30 cellular contexts compared by ENCODE assay signal in the genomic region with DNA sequence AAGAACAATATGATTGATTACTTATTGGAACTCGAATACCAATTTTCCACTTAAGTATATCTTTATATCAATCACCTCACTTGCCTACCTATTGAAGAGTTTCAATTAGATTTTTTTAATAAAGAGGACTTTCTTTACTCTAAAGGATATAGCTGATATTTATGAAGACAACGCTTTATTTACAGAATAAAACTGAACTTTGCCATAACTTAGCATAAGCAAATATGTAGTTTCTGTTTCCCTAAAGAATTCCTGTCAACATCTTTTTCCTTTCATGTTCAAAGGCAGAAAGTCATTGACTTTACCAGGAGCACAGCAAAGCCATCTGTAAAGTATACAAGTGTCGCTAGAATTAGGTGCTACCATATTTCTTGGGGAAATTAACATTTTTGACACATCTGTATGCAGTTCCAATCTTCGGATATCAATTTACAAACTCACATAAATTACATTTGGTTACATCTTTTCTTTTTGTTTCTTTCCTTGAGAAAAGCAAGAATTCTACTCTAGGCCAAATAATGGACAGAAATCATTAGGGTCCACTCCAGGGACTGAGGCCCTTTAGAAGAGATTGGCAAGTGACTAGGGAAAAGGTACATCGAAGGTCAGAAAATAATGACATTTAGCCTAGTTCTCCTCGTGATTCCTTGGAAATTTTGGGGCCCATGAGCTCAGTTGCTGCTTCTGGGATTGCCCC. TPM values are rescaled to one million over a fixed set of nuclear protein-coding genes. Genes with fewer than 3 reads are reported as not detected.
"Had no signal": no experiment of that assay in that cellular context is flagged by ENCODE, and none has a peak within 500 bp of the region (broad histone marks: within the 10 kb centered on the region; RNA-seq: fewer than 3 reads in every experiment).

No MANE protein-coding gene starts in this region.

- H3K27me3 ChIP-seq: gastroesophageal sphincter had no signal

- H3K36me3 ChIP-seq: esophagus muscularis mucosa, gastroesophageal sphincter, heart left ventricle, left lung, lower lobe of right lung had no signal

- DNase-seq: dermis blood vessel endothelial cell; dorsolateral prefrontal cortex; effector CD4-positive, alpha-beta T cell; effector memory CD4-positive, alpha-beta T cell; foreskin keratinocyte; heart left ventricle; hippocampal formation; left cardiac atrium; left lung; left ventricle myocardium superior; lower lobe of right lung; mesenchymal stem cell; mucosa of descending colon; naive B cell; naive thymus-derived CD8-positive, alpha-beta T cell had no signal

- H3K27ac ChIP-seq: coronary artery, dorsolateral prefrontal cortex, esophagus muscularis mucosa, foreskin keratinocyte, gastroesophageal sphincter, heart left ventricle, left lung, lower lobe of right lung had no signal

- H3K4me1 ChIP-seq: esophagus muscularis mucosa, foreskin keratinocyte, gastroesophageal sphincter, heart left ventricle, left lung, lower lobe of right lung had no signal

- H3K9me3 ChIP-seq: esophagus muscularis mucosa, gastroesophageal sphincter, heart left ventricle, left lung, lower lobe of right lung, mucosa of descending colon had no signal

- ATAC-seq: foreskin keratinocyte; gastroesophageal sphincter; heart left ventricle; left cardiac atrium; left ventricle myocardium superior; mucosa of descending colon; naive thymus-derived CD8-positive, alpha-beta T cell had no signal

- H3K4me1 Mint-ChIP-seq: naive B cell; naive thymus-derived CD8-positive, alpha-beta T cell had no signal

- H3K36me3 Mint-ChIP-seq: mesothelial cell of epicardium; naive thymus-derived CD8-positive, alpha-beta T cell had no signal

- H3K4me3 ChIP-seq: coronary artery, dorsolateral prefrontal cortex, esophagus muscularis mucosa, gastroesophageal sphincter, heart left ventricle, left lung, lower lobe of right lung, mucosa of descending colon had no signal

- FAIRE-seq: endothelial cell of umbilical vein, frontal cortex, islet of Langerhans, keratinocyte had no signal

- H3K4me3 Mint-ChIP-seq: mesothelial cell of epicardium; naive B cell; naive thymus-derived CD8-positive, alpha-beta T cell had no signal

- H3K27ac Mint-ChIP-seq: mesothelial cell of epicardium, naive B cell had no signal

RNA-seq across cellular contexts. Expression of a gene that starts 7.5 kb away (rescaled TPM):
- total RNA-seq: dermis blood vessel endothelial cell; endothelial cell of umbilical vein; epithelial cell of proximal tubule; fibroblast of villous mesenchyme; foreskin keratinocyte; kidney epithelial cell; lung microvascular endothelial cell; mesenteric fat pad; myocyte; naive thymus-derived CD8-positive, alpha-beta T cell had no signal
- polyA plus RNA-seq: endothelial cell of umbilical vein; esophagus; foreskin keratinocyte; keratinocyte; naive thymus-derived CD8-positive, alpha-beta T cell had no signal
